ENCODE assay signal across 15 cellular contexts in the genomic region with DNA sequence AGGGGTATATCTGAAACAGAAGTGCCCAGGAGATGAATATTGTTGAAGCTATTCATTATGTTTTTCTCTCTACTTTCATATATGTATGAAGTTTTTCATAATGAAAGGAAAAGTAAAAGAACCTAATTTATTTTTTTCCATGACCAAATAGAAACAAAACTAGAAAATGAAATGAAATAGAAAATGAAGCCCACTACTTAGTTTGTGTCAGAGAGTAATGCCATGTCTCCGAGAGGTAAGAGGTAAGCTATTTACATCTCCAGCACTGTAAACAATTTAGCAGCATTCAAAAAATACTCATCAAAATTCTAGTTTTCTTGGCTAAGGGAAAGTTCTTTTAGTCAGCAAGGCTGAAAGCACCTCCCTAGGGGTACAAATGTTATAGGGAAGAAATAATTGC.
A peak's percentile ranks its signal among the peaks of the same experiment; 100 is the strongest.
DNase-seq lines count a peak whose midpoint lies in the region; ATAC-seq and TF ChIP-seq lines count a peak whose summit lies in the region.
"Had no signal": no experiment of that assay in that cellular context is flagged by ENCODE, and none has a peak within 500 bp of the region (broad histone marks: within the 10 kb centered on the region; RNA-seq: fewer than 3 reads in every experiment).

No MANE protein-coding gene starts in this region.

- no TSS peak for BruUV-seq in A673 (replicated peaks; lab: Mats Ljungman, UMichigan)

- H3K27me3 Mint-ChIP-seq in stimulated activated memory B cell treated with anti-CD40 and anti-IgM and Interleukin-4, amounts not matched to agents 10 μg/mL and 1 μg/mL and 100 μg/mL, for 72 hours, result no peaks in the 10 kb centered on the region
- H3K27me3 Mint-ChIP-seq: B cell; CD4-positive, alpha-beta T cell; IgD-negative memory B cell had no signal

- H3K9me3 Mint-ChIP-seq in stimulated activated memory B cell treated with anti-CD40 and anti-IgM and Interleukin-4, amounts not matched to agents 10 μg/mL and 1 μg/mL and 100 μg/mL, for 72 hours, result peaks cover 2% of the 10 kb centered on the region
- H3K9me3 Mint-ChIP-seq: CD4-positive, alpha-beta T cell had no signal

- no peak overlapping the region for H3K4me3 ChIP-seq in A673 (ENCODE audit: low read depth, low read length, poor library complexity, severe bottlenecking)
- H3K4me3 ChIP-seq: HAP-1 had no signal

- H3K36me3 ChIP-seq in A673 (ENCODE audit: insufficient read depth, low read length, poor library complexity, severe bottlenecking), result no peaks in the 10 kb centered on the region
- H3K36me3 ChIP-seq: HAP-1 had no signal

- H3K27ac ChIP-seq in A673 (ENCODE audit: low read depth, low read length, poor library complexity, severe bottlenecking), result no peak overlapping the region
- H3K27ac ChIP-seq: KMS-11 had no signal

- H3K27me3 ChIP-seq in A673 (replicated peaks; ENCODE audit: insufficient read depth, low read depth, low read length, poor library complexity), result no peaks in the 10 kb centered on the region

- no peaks in the 10 kb centered on the region for H3K4me1 ChIP-seq in A673 (ENCODE audit: insufficient read depth, low read length, poor library complexity, severe bottlenecking)
- H3K4me1 ChIP-seq: HAP-1 had no signal

- no peak overlapping the region for H3K4me3 Mint-ChIP-seq in stimulated activated memory B cell treated with anti-CD40 and anti-IgM and Interleukin-4, amounts not matched to agents 10 μg/mL and 1 μg/mL and 100 μg/mL, for 72 hours
- H3K4me3 Mint-ChIP-seq: B cell; CD4-positive, alpha-beta T cell; IgD-negative memory B cell had no signal

- H3K27ac Mint-ChIP-seq in stimulated activated memory B cell treated with anti-CD40 and anti-IgM and Interleukin-4, amounts not matched to agents 10 μg/mL and 1 μg/mL and 100 μg/mL, for 72 hours, result no peak overlapping the region
- H3K27ac Mint-ChIP-seq: B cell; CD4-positive, alpha-beta T cell; IgD-negative memory B cell had no signal

- ATAC-seq in GM18870 (IDR thresholded peaks at IDR 0.05; ENCODE audit: unreplicated experiment) (peak; percentile 37), GM21515 (IDR thresholded peaks at IDR 0.05; ENCODE audit: unreplicated experiment) (peak; percentile 42), HG02798 (IDR thresholded peaks at IDR 0.05; ENCODE audit: poor library complexity, unreplicated experiment) (peak; percentile 58)
- ATAC-seq in stimulated activated memory B cell treated with anti-CD40 and anti-IgM and Interleukin-4, amounts not matched to agents 10 μg/mL and 1 μg/mL and 100 μg/mL, for 72 hours, result no peak

- POLR2A ChIA-PET in A673 (lab: Charles Lee; ENCODE audit: low non-redundant PET), result no interaction called here

- intact Hi-C loops in A673 (cut with micrococcal nuclease; ENCODE audit: unreplicated experiment), result no loop called here

- CTCF ChIA-PET in A673 (lab: Charles Lee), result no interaction called here

- no peaks in the 10 kb centered on the region for H3K36me3 Mint-ChIP-seq in stimulated activated memory B cell treated with anti-CD40 and anti-IgM and Interleukin-4, amounts not matched to agents 10 μg/mL and 1 μg/mL and 100 μg/mL, for 72 hours
- H3K36me3 Mint-ChIP-seq: IgD-negative memory B cell had no signal

- no peaks in the 10 kb centered on the region for H3K9me3 ChIP-seq in A673 (ENCODE audit: low read depth, low read length, poor library complexity, severe bottlenecking)
- H3K9me3 ChIP-seq: HAP-1 had no signal

- DNase-seq in A673 (ENCODE audit: low spot score), result no peak
- no peak for DNase-seq in KG1 (lab: John Stamatoyannopoulos, UW)
- DNase-seq in NCI-H1436 treated with DMSO at 0.1 percent for 48 hours (lab: John Stamatoyannopoulos, UW), result no peak
- DNase-seq: C1 segment of cervical spinal cord; Calu3; CD4-positive, alpha-beta T cell; DMS 273 treated with DMSO at 0.1 percent for 48 hours had no signal

- TF ChIP-seq CTCF in A673 (conservative IDR thresholded peaks at IDR 0.05; ENCODE audit: low read depth, low read length), result no peak

- H3K4me1 Mint-ChIP-seq in stimulated activated memory B cell treated with anti-CD40 and anti-IgM and Interleukin-4, amounts not matched to agents 10 μg/mL and 1 μg/mL and 100 μg/mL, for 72 hours, result no peaks in the 10 kb centered on the region
- H3K4me1 Mint-ChIP-seq: B cell, IgD-negative memory B cell had no signal
